In genomic region chr2:132715554-132715953, GRCh38 we compare ENCODE assay signal across 23 cellular contexts. TPM values are rescaled to one million over a fixed set of nuclear protein-coding genes. Genes with fewer than 3 reads are reported as not detected.
DNase-seq lines count a peak whose midpoint lies in the region; ATAC-seq, FAIRE-seq and TF ChIP-seq lines count a peak whose summit lies in the region.
"Had no signal": no experiment of that assay in that cellular context is flagged by ENCODE, and none has a peak within 500 bp of the region (broad histone marks: within the 10 kb centered on the region; RNA-seq: fewer than 3 reads in every experiment).

No MANE protein-coding gene starts in this region.

- H3K4me1 Mint-ChIP-seq in stimulated activated naive CD8-positive, alpha-beta T cell treated with anti-CD3 and anti-CD28 coated beads, Interleukin-15, amount 100 ng/mL, for 72 hours = no peaks in the 10 kb centered on the region
- H3K4me1 Mint-ChIP-seq in Calu3 (ENCODE audit: low read depth, unreplicated experiment) = no peaks in the 10 kb centered on the region
- H3K4me1 Mint-ChIP-seq: T-cell had no signal

- no peak overlapping the region for H3K27ac ChIP-seq in GM12878 (ENCODE audit: control insufficient read depth, insufficient read depth)
- H3K27ac ChIP-seq: 22Rv1, C4-2B, transverse colon had no signal

- no peak overlapping the region for H3K9ac ChIP-seq in GM12878 (ENCODE audit: control insufficient read depth, insufficient read depth, low read length)

- no peaks in the 10 kb centered on the region for H4K20me1 ChIP-seq in GM12878 (ENCODE audit: control insufficient read depth, insufficient read depth)

- peaks cover 0 to 14% of the 10 kb centered on the region in 2 donors for H3K9me3 Mint-ChIP-seq in stimulated activated naive CD8-positive, alpha-beta T cell treated with anti-CD3 and anti-CD28 coated beads, Interleukin-15, amount 100 ng/mL, for 72 hours
- no peaks in the 10 kb centered on the region for H3K9me3 Mint-ChIP-seq in Calu3 (ENCODE audit: low read depth, unreplicated experiment)

- H3K27me3 Mint-ChIP-seq in stimulated activated naive CD8-positive, alpha-beta T cell treated with anti-CD3 and anti-CD28 coated beads, Interleukin-15, amount 100 ng/mL, for 72 hours = no peaks in the 10 kb centered on the region
- H3K27me3 Mint-ChIP-seq in Calu3 (ENCODE audit: unreplicated experiment) = peaks cover 46% of the 10 kb centered on the region

- no peaks in the 10 kb centered on the region for H3K9me3 ChIP-seq in GM12878 (replicated peaks; ENCODE audit: control insufficient read depth, insufficient read depth, low read length)
- H3K9me3 ChIP-seq: transverse colon had no signal

- no peaks in the 10 kb centered on the region for H3K36me3 ChIP-seq in GM12878 (ENCODE audit: control insufficient read depth in 2 of 2, insufficient read depth in 2 of 2, low read length in 1 of 2)
- H3K36me3 ChIP-seq: transverse colon had no signal

- WGBS in GM12878 (ENCODE audit: insufficient coverage, insufficient replicate concordance, low lambda C conversion rate, missing lambda C conversion rate) = 9% methylated on average over 4 of the region's 4 CpGs

- no peak overlapping the region for H3K4me3 ChIP-seq in GM12878
- H3K4me3 ChIP-seq: transverse colon had no signal

- in situ Hi-C loops in GM12878 (cut with MboI) = no loop called here

- RAD21 ChIA-PET in GM12878 (lab: Charles Lee; ENCODE audit: unreplicated experiment) = interaction anchor here (0.9 kb wide), 1 partner anchor 34 kb away, joined by 4 read pairs; no protein-coding TSS in a partner anchor

- no peak for TF ChIP-seq EP300 in GM12878 (IDR thresholded peaks at IDR 0.05; ENCODE audit: borderline replicate concordance in 1 of 2, control insufficient read depth in 1 of 2, low read depth in 2 of 2, low read length in 2 of 2)

- TF ChIP-seq POLR2A in GM12878 (IDR thresholded peaks at IDR 0.05; ENCODE audit: low read depth, low read length) = no peak

- no peak overlapping the region for H3K4me2 ChIP-seq in GM12878 (ENCODE audit: control insufficient read depth, insufficient read depth)

- DNase-seq in DMS 273 (lab: John Stamatoyannopoulos, UW; ENCODE audit: unreplicated experiment) (peak; percentile 51), DMS 273 treated with DMSO at 0.1 percent for 48 hours (lab: John Stamatoyannopoulos, UW) (no peak), GM12878 (ENCODE audit: low read depth, low spot score) (no peak), NCI-H2227 treated with DMSO at 0.1 percent for 48 hours (lab: John Stamatoyannopoulos, UW) (no peak), Calu3 (no peak)
- DNase-seq in stimulated activated naive CD8-positive, alpha-beta T cell treated with anti-CD3 and anti-CD28 coated beads, Interleukin-15, amount 100 ng/mL, for 72 hours = no peak
- DNase-seq: activated effector memory CD4-positive, alpha-beta T cell treated with Interleukin-2 at 50 U/mL for 16 hours; DMS79; left cardiac atrium; NCI-H2081 treated with DMSO at 0.1 percent for 48 hours; NCI-H774; occipital lobe; stimulated activated CD4-positive, alpha-beta T cell treated with anti-CD3 and anti-CD28 coated beads, Interleukin-4, amount 100 ng/mL, for 24 hours; T-cell; transverse colon had no signal

- intact Hi-C loops in GM12878 (cut with micrococcal nuclease; ENCODE audit: unreplicated experiment) = no loop called here
- intact Hi-C loops in Calu3 (cut with micrococcal nuclease; ENCODE audit: unreplicated experiment) = no loop called here

- ATAC-seq in GM21390 (IDR thresholded peaks at IDR 0.05; ENCODE audit: unreplicated experiment) = peak; percentile 58
- ATAC-seq in HG03139 (IDR thresholded peaks at IDR 0.05; ENCODE audit: unreplicated experiment) = peak; percentile 66
- peak; percentile 91 for ATAC-seq in GM12878
- no peak for ATAC-seq in stimulated activated naive CD8-positive, alpha-beta T cell treated with anti-CD3 and anti-CD28 coated beads, Interleukin-15, amount 100 ng/mL, for 72 hours
- ATAC-seq: left cardiac atrium, T-cell had no signal

- CTCF ChIA-PET in GM12878 (lab: Yijun Ruan, JAX) (interaction anchor here (1.0 kb wide), 1 partner anchor 168 kb away, joined by 3 read pairs; no protein-coding TSS in a partner anchor), Calu3 (lab: Charles Lee) (no interaction called here)

- no peaks in the 10 kb centered on the region for H3K36me3 Mint-ChIP-seq in Calu3 (ENCODE audit: insufficient read depth, unreplicated experiment)
- H3K36me3 Mint-ChIP-seq: T-cell had no signal

- no peak for FAIRE-seq in GM12878 (lab: Jason Lieb, UNC)
- FAIRE-seq: endometrium, H1 had no signal

- POLR2A ChIA-PET in GM12878 (lab: Charles Lee) = no interaction called here

- no peak for TF ChIP-seq RAD21 in GM12878 (IDR thresholded peaks at IDR 0.05; ENCODE audit: insufficient read depth, low read depth, low read length)

- BruUV-seq in GM12878 (replicated peaks; lab: Mats Ljungman, UMichigan) (no TSS peak), Calu3 (replicated peaks; lab: Mats Ljungman, UMichigan) (no TSS peak)

- no peak overlapping the region for H3K27ac Mint-ChIP-seq in stimulated activated naive CD8-positive, alpha-beta T cell treated with anti-CD3 and anti-CD28 coated beads, Interleukin-15, amount 100 ng/mL, for 72 hours
- no peak overlapping the region for H3K27ac Mint-ChIP-seq in Calu3 (ENCODE audit: unreplicated experiment)
- H3K27ac Mint-ChIP-seq: T-cell had no signal

- SMC1A ChIA-PET in GM12878 (lab: Charles Lee; ENCODE audit: uncharacterized antibody, unreplicated experiment) = interaction anchor here (0.9 to 1.6 kb wide), 5 partner anchors 13 to 89 kb away, joined by 3 read pairs; no protein-coding TSS in a partner anchor

- H3K4me1 ChIP-seq in GM12878 (ENCODE audit: control insufficient read depth, insufficient read depth, low read length) = no peaks in the 10 kb centered on the region
- H3K4me1 ChIP-seq: transverse colon had no signal

- H3K4me3 Mint-ChIP-seq in stimulated activated naive CD8-positive, alpha-beta T cell treated with anti-CD3 and anti-CD28 coated beads, Interleukin-15, amount 100 ng/mL, for 72 hours = no peak overlapping the region
- H3K4me3 Mint-ChIP-seq in Calu3 (ENCODE audit: low read depth, unreplicated experiment) = no peak overlapping the region
- H3K4me3 Mint-ChIP-seq: T-cell had no signal

- H3K79me2 ChIP-seq in GM12878 (ENCODE audit: control insufficient read depth, insufficient read depth, low read length) = no peaks in the 10 kb centered on the region

- H2AFZ ChIP-seq in GM12878 (ENCODE audit: control insufficient read depth, low read depth, low read length) = no peak overlapping the region

- TF ChIP-seq CTCF in GM12878 (IDR thresholded peaks at IDR 0.05 in 2 of 3, conservative IDR thresholded peaks at IDR 0.05 in 1 of 3; ENCODE audit: control insufficient read depth in 2 of 3, extremely low read depth in 1 of 3, insufficient read depth in 1 of 3, low read depth in 3 of 3, low read length in 3 of 3) (no peak), Calu3 (IDR thresholded peaks at IDR 0.05; ENCODE audit: unreplicated experiment) (no peak)

- H3K27me3 ChIP-seq in GM12878 (replicated peaks in 1 of 2; ENCODE audit: control insufficient read depth in 2 of 2, insufficient read depth in 2 of 2, low read length in 1 of 2) = no peaks in the 10 kb centered on the region
- H3K27me3 ChIP-seq: transverse colon had no signal

TF ChIP-seq in GM12878, 131 proteins besides CTCF, POLR2A, EP300 and RAD21 (continues in another document):
- TF ChIP-seq NFIC (IDR thresholded peaks at IDR 0.05; ENCODE audit: low read depth, low read length) (no peak), IRF5 (IDR thresholded peaks at IDR 0.05; ENCODE audit: borderline replicate concordance) (no peak), ZSCAN29 (IDR thresholded peaks at IDR 0.05) (no peak), SPI1 (IDR thresholded peaks at IDR 0.05; ENCODE audit: borderline replicate concordance, insufficient read depth, low read depth, low read length) (peak; percentile 27; the same call in 1 of the 2 replicates)

RNA-seq across cellular contexts. Expression of gene LYPD1, which starts 45.5 kb away (rescaled TPM):
- total RNA-seq in GM12878 (2013; cell fraction: nucleolus; rRNA removed) = not detected in 2 replicates
- total RNA-seq in GM12878 (2014; rRNA removed) (not detected in 2 replicates), GM12878 (2014; rRNA removed; fragmentation: Illumina TruSeq; extraction: Trizol) (not detected in 2 replicates), GM12878 (2021) (not detected in 2 replicates), Calu3 (2022) (15.8 and 34.3 TPM in 2 replicates)
- not detected for polyA plus RNA-seq in GM12878 (2011; ENCODE audit: low read depth)
- polyA plus RNA-seq in GM12878 (2011; rRNA removed) (not detected in 2 replicates), GM12878 (2014; fragmentation: Illumina TruSeq; extraction: Trizol) (not detected in 2 replicates), GM12878 (2014; fragmentation: Nextera tagmentation; extraction: Ambion mirVana) (not detected), GM12878 (2014; rRNA removed) (not detected in 2 replicates), GM12878 (2016; fragmentation: Nextera tagmentation; extraction: Ambion mirVana) (not detected)
- polyA plus RNA-seq in GM12878 (2011; cell fraction: cytosol; rRNA removed) = not detected in 2 replicates
- not detected in 2 replicates for polyA plus RNA-seq in GM12878 (2011; cell fraction: nucleus; rRNA removed)
- not detected in 2 replicates for polyA plus RNA-seq in GM12878 (2012)
- polyA minus RNA-seq in GM12878 (2011; rRNA and poly(A)+ RNA removed) = not detected in 2 replicates
- not detected in 2 replicates for polyA minus RNA-seq in GM12878 (2011; cell fraction: cytosol; rRNA and poly(A)+ RNA removed)
- polyA minus RNA-seq in GM12878 (2011; cell fraction: nucleus; rRNA and poly(A)+ RNA removed) = not detected in 2 replicates
- total RNA-seq: activated CD8-positive, alpha-beta memory T cell treated with anti-CD3 and anti-CD28 coated beads for 36 hours; mononuclear cell had no signal

Comparison
In these comparisons a context has a peak if more than half of its experiments do, and no peak if none do; other contexts are left out.
1. RNA of gene LYPD1, which starts 45.5 kb away (total RNA-seq): 15.8 to 34.3 TPM in Calu3; not detected in GM12878; every median in the first group is over 10 times any median in the second.